In genomic region chr12:79547735-79548347, GRCh38 we compare ENCODE assay signal across 8 cellular contexts.
DNase-seq lines count a peak whose midpoint lies in the region; ATAC-seq and TF ChIP-seq lines count a peak whose summit lies in the region.

No MANE protein-coding gene starts in this region.

- H3K4me3 Mint-ChIP-seq in GM23338, result peak overlapping the region; percentile 51

- peak; percentile 78 for TF ChIP-seq CTCF in cardiac muscle cell (IDR thresholded peaks at IDR 0.05; ENCODE audit: low read depth, low read length)
- TF ChIP-seq CTCF in GM23338 (conservative IDR thresholded peaks at IDR 0.05; ENCODE audit: low read depth in 2 of 2), result peak; percentile 84 to 99
- TF ChIP-seq CTCF in Loucy (conservative IDR thresholded peaks at IDR 0.05; ENCODE audit: low read length), result peak; percentile 82

- H2AFZ ChIP-seq in GM23338 (no peak overlapping the region), Loucy (ENCODE audit: low read length) (no peak overlapping the region)

- H3K36me3 Mint-ChIP-seq in GM23338 (ENCODE audit: low read depth), result peaks cover 23% of the 10 kb centered on the region

- 0 out of 2 replicates have a peak, but pooled peaks cover 4% of the 10 kb centered on the region for H3K79me2 ChIP-seq in GM23338 (replicated peaks; ENCODE audit: insufficient read depth)
- H3K79me2 ChIP-seq in Loucy (ENCODE audit: insufficient read depth, low read length), result no peaks in the 10 kb centered on the region

- intact Hi-C loops in cardiac septum (cut with DNase I), result loop anchor here (5.0 kb wide), 1 partner anchor 126 kb away; no protein-coding TSS in a partner anchor

- H3K27ac Mint-ChIP-seq in GM23338, result peak overlapping the region; percentile 99

- H3K9me3 ChIP-seq in cardiac muscle cell (ENCODE audit: low read depth), result no peaks in the 10 kb centered on the region
- H3K9me3 ChIP-seq in Loucy (ENCODE audit: insufficient read depth, low read depth, low read length), result no peaks in the 10 kb centered on the region

- H3K4me1 ChIP-seq in cardiac muscle cell (ENCODE audit: low read depth) (peaks cover 24% of the 10 kb centered on the region), GM23338 (ENCODE audit: insufficient read depth) (peaks cover 51% of the 10 kb centered on the region), Loucy (ENCODE audit: insufficient read depth, low read length, poor library complexity, severe bottlenecking) (no peaks in the 10 kb centered on the region)

- H3K9ac ChIP-seq in Loucy (ENCODE audit: low read depth, low read length, poor library complexity, severe bottlenecking), result no peak overlapping the region

- H3K4me1 Mint-ChIP-seq in GM23338, result peaks cover 74% of the 10 kb centered on the region

- H3K27me3 ChIP-seq in cardiac muscle cell, result no peaks in the 10 kb centered on the region
- no peaks in the 10 kb centered on the region for H3K27me3 ChIP-seq in GM23338 (ENCODE audit: insufficient read depth)
- no peaks in the 10 kb centered on the region for H3K27me3 ChIP-seq in Loucy (ENCODE audit: insufficient read depth, low read length, poor library complexity, severe bottlenecking)

- H4K20me1 ChIP-seq in GM23338 (replicated peaks; ENCODE audit: insufficient read depth) (no peaks in the 10 kb centered on the region), Loucy (ENCODE audit: insufficient read depth, low read length, poor library complexity, severe bottlenecking) (no peaks in the 10 kb centered on the region)

- DNase-seq in cardiac muscle cell (ENCODE audit: low read depth in 1 of 2, low spot score in 1 of 2), result peak; percentile 66 to 79
- no peak for DNase-seq in cardiac septum (ENCODE audit: low spot score)
- DNase-seq in GM23338 (ENCODE audit: low spot score), result peak; percentile 85
- DNase-seq in UCSD-AML1 (lab: John Stamatoyannopoulos, UW; ENCODE audit: unreplicated experiment), result peak; percentile 8
- DNase-seq in globus pallidus (ENCODE audit: low spot score), result peak; percentile 20
- DNase-seq in pons (ENCODE audit: low spot score), result peak; percentile 52
- no peak for DNase-seq in activated effector memory CD4-positive, alpha-beta T cell treated with Interleukin-2 at 50 U/mL for 16 hours

- H3K4me2 ChIP-seq in GM23338 (peak overlapping the region; percentile 49), Loucy (ENCODE audit: low read depth, low read length, poor library complexity, severe bottlenecking) (no peak overlapping the region)

- ATAC-seq in GM23338, result peak; percentile 40

- H3K27ac ChIP-seq in cardiac muscle cell (peak overlapping the region; percentile 91), GM23338 (ENCODE audit: low read depth) (peak overlapping the region; percentile 98)

- H3K4me3 ChIP-seq in cardiac muscle cell (no peak overlapping the region), GM23338 (0 out of 2 replicates have a peak overlapping the region, but pooled peaks have one; percentile 6), Loucy (ENCODE audit: low read length, poor library complexity, severe bottlenecking) (no peak overlapping the region)

- H3K9me2 ChIP-seq in GM23338 (ENCODE audit: insufficient read depth) (no peaks in the 10 kb centered on the region), Loucy (replicated peaks; ENCODE audit: low read depth, low read length) (no peaks in the 10 kb centered on the region)

- peaks cover 6% of the 10 kb centered on the region for H3K27me3 Mint-ChIP-seq in GM23338 (ENCODE audit: insufficient read depth, low read depth, poor library complexity)

- H3K9me3 Mint-ChIP-seq in GM23338, result peaks cover 3% of the 10 kb centered on the region; the same call in 1 of the 3 replicates

- H3K36me3 ChIP-seq in cardiac muscle cell, result no peaks in the 10 kb centered on the region
- no peaks in the 10 kb centered on the region for H3K36me3 ChIP-seq in GM23338 (ENCODE audit: insufficient read depth)
- no peaks in the 10 kb centered on the region for H3K36me3 ChIP-seq in Loucy (ENCODE audit: insufficient read depth, low read length)

- peaks cover 9% of the 10 kb centered on the region for H3F3A ChIP-seq in GM23338 (replicated peaks; ENCODE audit: low read depth)
- H3F3A ChIP-seq in Loucy (ENCODE audit: low read depth), result no peaks in the 10 kb centered on the region

TF ChIP-seq in GM23338, 12 proteins besides CTCF, POLR2A, EP300 and RAD21:
- TF ChIP-seq EZH2 (IDR thresholded peaks at IDR 0.05; ENCODE audit: low read depth, unreplicated experiment) (no peak), POLR2AphosphoS5 (IDR thresholded peaks at IDR 0.05; ENCODE audit: low read depth) (peak; percentile 38; the same call in 1 of the 2 replicates), NANOG (IDR thresholded peaks at IDR 0.05; ENCODE audit: borderline replicate concordance) (peak; percentile 66; the same call in 1 of the 2 replicates)
- TF ChIP-seq, protein P1, sequence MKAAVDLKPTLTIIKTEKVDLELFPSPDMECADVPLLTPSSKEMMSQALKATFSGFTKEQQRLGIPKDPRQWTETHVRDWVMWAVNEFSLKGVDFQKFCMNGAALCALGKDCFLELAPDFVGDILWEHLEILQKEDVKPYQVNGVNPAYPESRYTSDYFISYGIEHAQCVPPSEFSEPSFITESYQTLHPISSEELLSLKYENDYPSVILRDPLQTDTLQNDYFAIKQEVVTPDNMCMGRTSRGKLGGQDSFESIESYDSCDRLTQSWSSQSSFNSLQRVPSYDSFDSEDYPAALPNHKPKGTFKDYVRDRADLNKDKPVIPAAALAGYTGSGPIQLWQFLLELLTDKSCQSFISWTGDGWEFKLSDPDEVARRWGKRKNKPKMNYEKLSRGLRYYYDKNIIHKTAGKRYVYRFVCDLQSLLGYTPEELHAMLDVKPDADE (IDR thresholded peaks at IDR 0.05), result peak; percentile 79; the same call in 1 of the 2 replicates

Comparison
In these comparisons a context has a peak if more than half of its experiments do, and no peak if none do; other contexts are left out.
1. DNase-seq: peak in cardiac muscle cell (2 of 2), GM23338 (single experiment), UCSD-AML1 (single experiment), globus pallidus (single experiment) and pons (single experiment); none in cardiac septum (single experiment) and activated effector memory CD4-positive, alpha-beta T cell treated with Interleukin-2 at 50 U/mL for 16 hours (single experiment).
2. Peak in every context shown above with its lines, with median percentiles within 50 percentile points of each other: CTCF ChIP-seq.